In the genomic region with DNA sequence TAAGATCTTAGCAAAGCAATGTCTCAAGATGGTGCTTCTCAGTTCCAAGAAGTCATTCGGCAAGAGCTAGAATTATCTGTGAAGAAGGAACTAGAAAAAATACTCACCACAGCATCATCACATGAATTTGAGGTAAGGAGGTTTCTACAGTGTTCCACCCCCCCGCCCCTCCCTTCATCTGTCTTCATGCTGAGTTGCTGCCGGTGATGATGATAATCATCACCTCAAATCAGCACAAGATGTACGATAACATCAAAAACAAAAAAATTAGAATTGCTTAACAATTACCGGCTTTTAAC, we compare ENCODE assay signal across 1 cellular context.
TF ChIP-seq lines count a peak whose summit lies in the region.

No MANE protein-coding gene starts in this region.

TF ChIP-seq in HepG2, 621 proteins besides CTCF, POLR2A, EP300 and RAD21 (continued from another document):
- TF ChIP-seq ZNF251 (CRISPR knock-in tag; IDR thresholded peaks at IDR 0.05) (no peak), IRF9 (CRISPR knock-in tag; IDR thresholded peaks at IDR 0.05; ENCODE audit: borderline replicate concordance) (no peak), IRF1 (CRISPR knock-in tag; IDR thresholded peaks at IDR 0.05; ENCODE audit: low read depth) (no peak), ZNF761 (CRISPR knock-in tag; conservative IDR thresholded peaks at IDR 0.05) (no peak), SSRP1 (CRISPR knock-in tag; IDR thresholded peaks at IDR 0.05) (no peak), PRMT3 (CRISPR knock-in tag; IDR thresholded peaks at IDR 0.05; ENCODE audit: borderline replicate concordance, low read depth) (no peak), MXD1 (CRISPR knock-in tag; IDR thresholded peaks at IDR 0.05) (no peak), ZNF232 (CRISPR knock-in tag; IDR thresholded peaks at IDR 0.05; ENCODE audit: borderline replicate concordance) (no peak), ZSCAN5A (CRISPR knock-in tag; IDR thresholded peaks at IDR 0.05; ENCODE audit: borderline replicate concordance) (no peak), TSC22D2 (CRISPR knock-in tag; IDR thresholded peaks at IDR 0.05; ENCODE audit: borderline replicate concordance) (no peak), ZNF205 (CRISPR knock-in tag; IDR thresholded peaks at IDR 0.05) (no peak), ZNF547 (CRISPR knock-in tag; IDR thresholded peaks at IDR 0.05) (no peak), HCFC1 (IDR thresholded peaks at IDR 0.05; ENCODE audit: low read depth, low read length) (no peak), HES4 (CRISPR knock-in tag; IDR thresholded peaks at IDR 0.05; ENCODE audit: borderline replicate concordance) (no peak), GTF3A (CRISPR knock-in tag; conservative IDR thresholded peaks at IDR 0.05) (no peak), ZNF468 (CRISPR knock-in tag; IDR thresholded peaks at IDR 0.05) (no peak), ZNF597 (CRISPR knock-in tag; IDR thresholded peaks at IDR 0.05) (no peak), TCF7 (IDR thresholded peaks at IDR 0.05; ENCODE audit: low read depth) (no peak)
